Comparison of ENCODE assay signal across 9 cellular contexts in genomic region chr5:124741711-124742496, GRCh38. TPM values are rescaled to one million over a fixed set of nuclear protein-coding genes. Genes with fewer than 3 reads are reported as not detected.
DNase-seq lines count a peak whose midpoint lies in the region; ATAC-seq and TF ChIP-seq lines count a peak whose summit lies in the region.
"Had no signal": no experiment of that assay in that cellular context is flagged by ENCODE, and none has a peak within 500 bp of the region (broad histone marks: within the 10 kb centered on the region; RNA-seq: fewer than 3 reads in every experiment).

No MANE protein-coding gene starts in this region.

- H3K27me3 ChIP-seq in foreskin keratinocyte: peaks cover 4% of the 10 kb centered on the region

- no peak overlapping the region for H3K27ac Mint-ChIP-seq in stimulated activated memory B cell treated with anti-CD40 and anti-IgM and Interleukin-4, amounts not matched to agents 10 μg/mL and 1 μg/mL and 100 μg/mL, for 72 hours

- H3K4me1 ChIP-seq in foreskin keratinocyte: peaks cover 35% of the 10 kb centered on the region

- H3K4me3 Mint-ChIP-seq in stimulated activated memory B cell treated with anti-CD40 and anti-IgM and Interleukin-4, amounts not matched to agents 10 μg/mL and 1 μg/mL and 100 μg/mL, for 72 hours: peak overlapping the region; percentile 30

- H3K27me3 Mint-ChIP-seq in stimulated activated memory B cell treated with anti-CD40 and anti-IgM and Interleukin-4, amounts not matched to agents 10 μg/mL and 1 μg/mL and 100 μg/mL, for 72 hours: no peaks in the 10 kb centered on the region

- H3K36me3 Mint-ChIP-seq in stimulated activated memory B cell treated with anti-CD40 and anti-IgM and Interleukin-4, amounts not matched to agents 10 μg/mL and 1 μg/mL and 100 μg/mL, for 72 hours: no peaks in the 10 kb centered on the region

- TF ChIP-seq CTCF in foreskin keratinocyte (conservative IDR thresholded peaks at IDR 0.05): no peak

- ATAC-seq in foreskin keratinocyte: peak; percentile 61
- no peak for ATAC-seq in stimulated activated memory B cell treated with anti-CD40 and anti-IgM and Interleukin-4, amounts not matched to agents 10 μg/mL and 1 μg/mL and 100 μg/mL, for 72 hours
- ATAC-seq in left lobe of liver: no peak
- ATAC-seq in HG03135 (IDR thresholded peaks at IDR 0.05; ENCODE audit: unreplicated experiment): no peak

- no peaks in the 10 kb centered on the region for H3K9me3 Mint-ChIP-seq in stimulated activated memory B cell treated with anti-CD40 and anti-IgM and Interleukin-4, amounts not matched to agents 10 μg/mL and 1 μg/mL and 100 μg/mL, for 72 hours

- in situ Hi-C loops in SK-MEL-5 (cut with HindIII; ENCODE audit: low pct_unique_long_range_greater_than_20kb, low sequenced_read_pairs): no loop called here

- peak; percentile 20 for DNase-seq in DMS53 (lab: John Stamatoyannopoulos, UW)
- no peak for DNase-seq in DMS53 treated with DMSO at 0.1 percent for 48 hours (lab: John Stamatoyannopoulos, UW; ENCODE audit: unreplicated experiment)
- peak; percentile 43 for DNase-seq in SK-MEL-5 (ENCODE audit: low read depth, low spot score)
- DNase-seq in foreskin keratinocyte: peak; percentile 87 to 94
- no peak for DNase-seq in OCI-M2 (lab: John Stamatoyannopoulos, UW; ENCODE audit: unreplicated experiment)
- no peak for DNase-seq in left lobe of liver (ENCODE audit: low spot score)

- H3K27ac ChIP-seq in foreskin keratinocyte: peak overlapping the region; percentile 61
- H3K27ac ChIP-seq: 22Rv1 had no signal

- peaks cover 46% of the 10 kb centered on the region for H3K4me1 Mint-ChIP-seq in stimulated activated memory B cell treated with anti-CD40 and anti-IgM and Interleukin-4, amounts not matched to agents 10 μg/mL and 1 μg/mL and 100 μg/mL, for 72 hours

RNA-seq across cellular contexts. Expression of gene ZNF608, which starts 4.5 kb away (rescaled TPM):
- total RNA-seq in SK-MEL-5 (2014; rRNA removed; shearing (Covaris generic)): 10.9 and 11.6 TPM in 2 replicates
- polyA plus RNA-seq in SK-MEL-5 (2015; cell fraction: cytosol; rRNA removed): 7.6 and 12.4 TPM in 2 replicates
- polyA plus RNA-seq in SK-MEL-5 (2015; cell fraction: nucleus; rRNA removed): 19.6 and 23.4 TPM in 2 replicates
- total RNA-seq in foreskin keratinocyte: 2.3 and 3.1 TPM in 2 replicates
- 0.56 and 0.66 TPM in 2 replicates for polyA plus RNA-seq in foreskin keratinocyte
- 5.0 TPM for total RNA-seq in left lobe of liver

Comparison
In these comparisons a context has a peak if more than half of its experiments do, and no peak if none do; other contexts are left out.
1. DNase-seq: peak in DMS53 (single experiment), SK-MEL-5 (single experiment) and foreskin keratinocyte (2 of 2); none in DMS53 treated with DMSO at 0.1 percent for 48 hours (single experiment), OCI-M2 (single experiment) and left lobe of liver (single experiment).